In the genomic region with DNA sequence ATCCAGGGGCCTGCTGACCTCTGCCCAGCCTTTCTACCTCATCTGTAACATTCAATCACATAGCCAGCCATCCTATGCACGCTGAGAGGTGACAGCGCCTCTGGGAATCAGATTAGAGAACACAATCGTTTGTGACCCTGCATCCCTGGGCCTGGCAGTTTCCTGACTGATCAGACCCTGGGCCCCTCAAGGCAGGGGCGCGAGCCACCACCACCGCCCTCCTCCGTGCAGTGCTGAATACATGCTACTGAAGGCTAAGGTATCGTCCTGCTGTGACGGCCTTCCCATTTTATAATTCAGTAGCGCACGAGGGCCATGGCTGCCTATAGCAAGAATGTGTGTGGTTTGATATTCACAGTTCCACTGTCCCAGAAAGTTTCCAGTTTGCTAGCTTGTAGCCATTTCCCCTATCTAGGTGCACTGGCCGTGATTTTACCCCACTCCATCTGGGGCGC, we compare ENCODE assay signal across 8 cellular contexts. TPM values are rescaled to one million over a fixed set of nuclear protein-coding genes. Genes with fewer than 3 reads are reported as not detected.
DNase-seq lines count a peak whose midpoint lies in the region; ATAC-seq and TF ChIP-seq lines count a peak whose summit lies in the region.

No MANE protein-coding gene starts in this region.

- H3K9me3 ChIP-seq in prostate gland = no peaks in the 10 kb centered on the region

- TF ChIP-seq CTCF in fibroblast of villous mesenchyme (IDR thresholded peaks at IDR 0.05; ENCODE audit: insufficient read depth, low read depth, low read length) (no peak), prostate gland (IDR thresholded peaks at IDR 0.05) (no peak)

- no peaks in the 10 kb centered on the region for H3K36me3 ChIP-seq in prostate gland

- DNase-seq in NCI-H82 (lab: John Stamatoyannopoulos, UW) (peak; percentile 64), NCI-H82 treated with DMSO at 0.1 percent for 48 hours (lab: John Stamatoyannopoulos, UW; ENCODE audit: unreplicated experiment) (no peak), fibroblast of villous mesenchyme (ENCODE audit: low read depth) (no peak), prostate gland (ENCODE audit: low spot score) (no peak), cortex of kidney (lab: John Stamatoyannopoulos, UW) (no peak), midbrain (lab: John Stamatoyannopoulos, UW) (no peak), NCI-H510A treated with DMSO at 0.1 percent for 48 hours (lab: John Stamatoyannopoulos, UW) (no peak)

- ATAC-seq in SK-N-SH treated with all-trans-retinoic acid at 6 μM for 48 hours = peak; percentile 14

- no peaks in the 10 kb centered on the region for H3K4me1 ChIP-seq in prostate gland (replicated peaks)

- H3K27ac ChIP-seq in prostate gland = peak overlapping the region; percentile 24 to 50

- 27% methylated on average over 13 of the region's 13 CpGs for WGBS in prostate gland

- intact Hi-C loops in prostate gland (cut with DNase I) = no loop called here

- no peaks in the 10 kb centered on the region for H3K27me3 ChIP-seq in prostate gland (replicated peaks; ENCODE audit: insufficient read depth)

- TF ChIP-seq POLR2A in prostate gland (IDR thresholded peaks at IDR 0.05) = no peak

- H3K4me3 ChIP-seq in fibroblast of villous mesenchyme (ENCODE audit: low read depth, low read length) = peak overlapping the region; percentile 85
- peak overlapping the region; percentile 80 to 98 for H3K4me3 ChIP-seq in prostate gland

TF ChIP-seq in SK-N-SH treated with all-trans-retinoic acid at 6 μM for 48 hours, 23 proteins besides CTCF, POLR2A, EP300 and RAD21:
- TF ChIP-seq, protein P1, sequence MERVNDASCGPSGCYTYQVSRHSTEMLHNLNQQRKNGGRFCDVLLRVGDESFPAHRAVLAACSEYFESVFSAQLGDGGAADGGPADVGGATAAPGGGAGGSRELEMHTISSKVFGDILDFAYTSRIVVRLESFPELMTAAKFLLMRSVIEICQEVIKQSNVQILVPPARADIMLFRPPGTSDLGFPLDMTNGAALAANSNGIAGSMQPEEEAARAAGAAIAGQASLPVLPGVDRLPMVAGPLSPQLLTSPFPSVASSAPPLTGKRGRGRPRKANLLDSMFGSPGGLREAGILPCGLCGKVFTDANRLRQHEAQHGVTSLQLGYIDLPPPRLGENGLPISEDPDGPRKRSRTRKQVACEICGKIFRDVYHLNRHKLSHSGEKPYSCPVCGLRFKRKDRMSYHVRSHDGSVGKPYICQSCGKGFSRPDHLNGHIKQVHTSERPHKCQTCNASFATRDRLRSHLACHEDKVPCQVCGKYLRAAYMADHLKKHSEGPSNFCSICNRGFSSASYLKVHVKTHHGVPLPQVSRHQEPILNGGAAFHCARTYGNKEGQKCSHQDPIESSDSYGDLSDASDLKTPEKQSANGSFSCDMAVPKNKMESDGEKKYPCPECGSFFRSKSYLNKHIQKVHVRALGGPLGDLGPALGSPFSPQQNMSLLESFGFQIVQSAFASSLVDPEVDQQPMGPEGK (CRISPR knock-in tag; IDR thresholded peaks at IDR 0.05; ENCODE audit: borderline replicate concordance) = no peak
- TF ChIP-seq ARNTL (CRISPR knock-in tag; IDR thresholded peaks at IDR 0.05; ENCODE audit: borderline replicate concordance, low read depth) = no peak
- TF ChIP-seq, protein P2, sequence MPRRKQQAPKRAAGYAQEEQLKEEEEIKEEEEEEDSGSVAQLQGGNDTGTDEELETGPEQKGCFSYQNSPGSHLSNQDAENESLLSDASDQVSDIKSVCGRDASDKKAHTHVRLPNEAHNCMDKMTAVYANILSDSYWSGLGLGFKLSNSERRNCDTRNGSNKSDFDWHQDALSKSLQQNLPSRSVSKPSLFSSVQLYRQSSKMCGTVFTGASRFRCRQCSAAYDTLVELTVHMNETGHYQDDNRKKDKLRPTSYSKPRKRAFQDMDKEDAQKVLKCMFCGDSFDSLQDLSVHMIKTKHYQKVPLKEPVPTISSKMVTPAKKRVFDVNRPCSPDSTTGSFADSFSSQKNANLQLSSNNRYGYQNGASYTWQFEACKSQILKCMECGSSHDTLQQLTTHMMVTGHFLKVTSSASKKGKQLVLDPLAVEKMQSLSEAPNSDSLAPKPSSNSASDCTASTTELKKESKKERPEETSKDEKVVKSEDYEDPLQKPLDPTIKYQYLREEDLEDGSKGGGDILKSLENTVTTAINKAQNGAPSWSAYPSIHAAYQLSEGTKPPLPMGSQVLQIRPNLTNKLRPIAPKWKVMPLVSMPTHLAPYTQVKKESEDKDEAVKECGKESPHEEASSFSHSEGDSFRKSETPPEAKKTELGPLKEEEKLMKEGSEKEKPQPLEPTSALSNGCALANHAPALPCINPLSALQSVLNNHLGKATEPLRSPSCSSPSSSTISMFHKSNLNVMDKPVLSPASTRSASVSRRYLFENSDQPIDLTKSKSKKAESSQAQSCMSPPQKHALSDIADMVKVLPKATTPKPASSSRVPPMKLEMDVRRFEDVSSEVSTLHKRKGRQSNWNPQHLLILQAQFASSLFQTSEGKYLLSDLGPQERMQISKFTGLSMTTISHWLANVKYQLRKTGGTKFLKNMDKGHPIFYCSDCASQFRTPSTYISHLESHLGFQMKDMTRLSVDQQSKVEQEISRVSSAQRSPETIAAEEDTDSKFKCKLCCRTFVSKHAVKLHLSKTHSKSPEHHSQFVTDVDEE (CRISPR knock-in tag; IDR thresholded peaks at IDR 0.05) = no peak
- TF ChIP-seq OSR1 (CRISPR knock-in tag; IDR thresholded peaks at IDR 0.05) = no peak
- TF ChIP-seq, protein P3, sequence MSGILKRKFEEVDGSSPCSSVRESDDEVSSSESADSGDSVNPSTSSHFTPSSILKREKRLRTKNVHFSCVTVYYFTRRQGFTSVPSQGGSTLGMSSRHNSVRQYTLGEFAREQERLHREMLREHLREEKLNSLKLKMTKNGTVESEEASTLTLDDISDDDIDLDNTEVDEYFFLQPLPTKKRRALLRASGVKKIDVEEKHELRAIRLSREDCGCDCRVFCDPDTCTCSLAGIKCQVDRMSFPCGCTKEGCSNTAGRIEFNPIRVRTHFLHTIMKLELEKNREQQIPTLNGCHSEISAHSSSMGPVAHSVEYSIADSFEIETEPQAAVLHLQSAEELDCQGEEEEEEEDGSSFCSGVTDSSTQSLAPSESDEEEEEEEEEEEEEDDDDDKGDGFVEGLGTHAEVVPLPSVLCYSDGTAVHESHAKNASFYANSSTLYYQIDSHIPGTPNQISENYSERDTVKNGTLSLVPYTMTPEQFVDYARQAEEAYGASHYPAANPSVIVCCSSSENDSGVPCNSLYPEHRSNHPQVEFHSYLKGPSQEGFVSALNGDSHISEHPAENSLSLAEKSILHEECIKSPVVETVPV (CRISPR knock-in tag; IDR thresholded peaks at IDR 0.05) = no peak
- no peak for TF ChIP-seq ZFP30 (CRISPR knock-in tag; IDR thresholded peaks at IDR 0.05)
- TF ChIP-seq TOX (CRISPR knock-in tag; IDR thresholded peaks at IDR 0.05; ENCODE audit: borderline replicate concordance) = no peak
- no peak for TF ChIP-seq BACH2 (CRISPR knock-in tag; IDR thresholded peaks at IDR 0.05; ENCODE audit: borderline replicate concordance)
- no peak for TF ChIP-seq ZC3H10 (CRISPR knock-in tag; IDR thresholded peaks at IDR 0.05)
- TF ChIP-seq, protein P4, sequence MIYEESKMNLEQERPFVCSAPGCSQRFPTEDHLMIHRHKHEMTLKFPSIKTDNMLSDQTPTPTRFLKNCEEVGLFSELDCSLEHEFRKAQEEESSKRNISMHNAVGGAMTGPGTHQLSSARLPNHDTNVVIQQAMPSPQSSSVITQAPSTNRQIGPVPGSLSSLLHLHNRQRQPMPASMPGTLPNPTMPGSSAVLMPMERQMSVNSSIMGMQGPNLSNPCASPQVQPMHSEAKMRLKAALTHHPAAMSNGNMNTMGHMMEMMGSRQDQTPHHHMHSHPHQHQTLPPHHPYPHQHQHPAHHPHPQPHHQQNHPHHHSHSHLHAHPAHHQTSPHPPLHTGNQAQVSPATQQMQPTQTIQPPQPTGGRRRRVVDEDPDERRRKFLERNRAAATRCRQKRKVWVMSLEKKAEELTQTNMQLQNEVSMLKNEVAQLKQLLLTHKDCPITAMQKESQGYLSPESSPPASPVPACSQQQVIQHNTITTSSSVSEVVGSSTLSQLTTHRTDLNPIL (CRISPR knock-in tag; IDR thresholded peaks at IDR 0.05; ENCODE audit: low read depth) = no peak
- no peak for TF ChIP-seq ISL1 (CRISPR knock-in tag; IDR thresholded peaks at IDR 0.05)
- TF ChIP-seq, protein P5, sequence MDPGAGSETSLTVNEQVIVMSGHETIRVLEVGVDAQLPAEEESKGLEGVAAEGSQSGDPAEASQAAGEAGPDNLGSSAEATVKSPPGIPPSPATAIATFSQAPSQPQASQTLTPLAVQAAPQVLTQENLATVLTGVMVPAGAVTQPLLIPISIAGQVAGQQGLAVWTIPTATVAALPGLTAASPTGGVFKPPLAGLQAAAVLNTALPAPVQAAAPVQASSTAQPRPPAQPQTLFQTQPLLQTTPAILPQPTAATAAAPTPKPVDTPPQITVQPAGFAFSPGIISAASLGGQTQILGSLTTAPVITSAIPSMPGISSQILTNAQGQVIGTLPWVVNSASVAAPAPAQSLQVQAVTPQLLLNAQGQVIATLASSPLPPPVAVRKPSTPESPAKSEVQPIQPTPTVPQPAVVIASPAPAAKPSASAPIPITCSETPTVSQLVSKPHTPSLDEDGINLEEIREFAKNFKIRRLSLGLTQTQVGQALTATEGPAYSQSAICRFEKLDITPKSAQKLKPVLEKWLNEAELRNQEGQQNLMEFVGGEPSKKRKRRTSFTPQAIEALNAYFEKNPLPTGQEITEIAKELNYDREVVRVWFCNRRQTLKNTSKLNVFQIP (CRISPR knock-in tag; IDR thresholded peaks at IDR 0.05; ENCODE audit: borderline replicate concordance, low read depth) = no peak
- no peak for TF ChIP-seq ZNF565 (CRISPR knock-in tag; conservative IDR thresholded peaks at IDR 0.05; ENCODE audit: low read depth)
- no peak for TF ChIP-seq ZNF8 (CRISPR knock-in tag; IDR thresholded peaks at IDR 0.05)
- no peak for TF ChIP-seq TCF4 (CRISPR knock-in tag; IDR thresholded peaks at IDR 0.05; ENCODE audit: borderline replicate concordance)
- TF ChIP-seq PPARA (CRISPR knock-in tag; IDR thresholded peaks at IDR 0.05; ENCODE audit: borderline replicate concordance) = no peak
- TF ChIP-seq ZNF70 (CRISPR knock-in tag; IDR thresholded peaks at IDR 0.05) = no peak
- no peak for TF ChIP-seq ZFP3 (CRISPR knock-in tag; IDR thresholded peaks at IDR 0.05)
- no peak for TF ChIP-seq RARB (CRISPR knock-in tag; IDR thresholded peaks at IDR 0.05)
- TF ChIP-seq ESRRG (CRISPR knock-in tag; IDR thresholded peaks at IDR 0.05) = no peak

RNA-seq across cellular contexts. Expression of a gene that starts 1.2 kb away (rescaled TPM):
- total RNA-seq in fibroblast of villous mesenchyme = 11.7 and 12.9 TPM in 2 replicates
- total RNA-seq in prostate gland = 10 to 100 TPM; 20.2 to 22.4 TPM
